17 cellular contexts compared by ENCODE assay signal in the genomic region with DNA sequence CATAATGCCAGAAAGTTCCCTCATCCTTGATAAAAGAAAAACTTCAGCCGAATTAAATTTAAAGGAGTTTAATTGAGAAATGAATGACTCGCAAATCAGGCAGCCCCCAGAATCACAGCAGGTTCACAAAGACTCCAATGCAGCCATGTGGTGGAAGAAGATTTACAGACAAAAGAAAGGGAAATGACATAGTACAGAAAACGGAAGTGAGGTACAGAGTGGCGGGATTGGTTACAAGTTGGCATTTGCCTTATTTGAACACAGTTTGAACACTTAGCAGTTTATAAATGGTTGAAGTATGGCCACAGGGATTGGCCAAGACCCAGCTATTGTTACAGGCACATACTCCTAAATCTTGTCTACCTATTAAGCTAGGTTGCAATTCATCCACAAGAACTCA.
"Had no signal": no experiment of that assay in that cellular context is flagged by ENCODE, and none has a peak within 500 bp of the region (broad histone marks: within the 10 kb centered on the region; RNA-seq: fewer than 3 reads in every experiment).

No MANE protein-coding gene starts in this region.

- DNase-seq: activated CD4-positive, alpha-beta T cell treated with anti-CD3 and anti-CD28 coated beads, Interleukin-2, amount 50 U/mL, for 4 hours; activated naive CD4-positive, alpha-beta T cell; activated naive CD8-positive, alpha-beta T cell treated with anti-CD3 and anti-CD28 coated beads for 36 hours; amniotic stem cell; dorsolateral prefrontal cortex; endodermal cell; foreskin melanocyte; glutamatergic neuron; hippocampal formation; left cardiac atrium; naive thymus-derived CD8-positive, alpha-beta T cell; right cardiac atrium; transverse colon; WERI-Rb-1 had no signal

- H3K9me3 ChIP-seq: prostate gland, suprapubic skin, transverse colon had no signal

- H3K27ac ChIP-seq: dorsolateral prefrontal cortex, prostate gland, skin epidermis, suprapubic skin, transverse colon, WERI-Rb-1 had no signal

- H3K4me1 ChIP-seq: prostate gland, suprapubic skin, transverse colon had no signal

- H3K36me3 ChIP-seq: prostate gland, suprapubic skin, transverse colon, WERI-Rb-1 had no signal

- H3K27me3 ChIP-seq: dorsolateral prefrontal cortex, suprapubic skin, transverse colon had no signal

- H3K4me3 ChIP-seq: dorsolateral prefrontal cortex, prostate gland, skin epidermis, suprapubic skin, transverse colon had no signal
